Comparison of ENCODE assay signal across 15 cellular contexts in genomic region chr4:101142259-101142658, GRCh38.
"Had no signal": no experiment of that assay in that cellular context is flagged by ENCODE, and none has a peak within 500 bp of the region (broad histone marks: within the 10 kb centered on the region; RNA-seq: fewer than 3 reads in every experiment).

No MANE protein-coding gene starts in this region.

- H3K4me1 ChIP-seq: body of pancreas, colonic mucosa, left ventricle myocardium inferior, uterus had no signal

- H3K4me3 ChIP-seq: body of pancreas, colonic mucosa, left ventricle myocardium inferior, tibial nerve, uterus had no signal

- H3K27me3 ChIP-seq: body of pancreas, colonic mucosa, tibial nerve, uterus had no signal

- H3K27ac ChIP-seq: body of pancreas, colonic mucosa, left ventricle myocardium inferior, tibial nerve, uterus had no signal

- H3K36me3 ChIP-seq: colonic mucosa, left ventricle myocardium inferior, tibial nerve, uterus had no signal

- H3K9me3 ChIP-seq: body of pancreas, colonic mucosa, left ventricle myocardium inferior, tibial nerve, uterus had no signal

- DNase-seq: activated B cell treated with CpG ODN at 0.5 μM for 24 hours; activated CD4-positive, alpha-beta T cell treated with anti-CD3 and anti-CD28 coated beads for 48 hours; activated CD8-positive, alpha-beta T cell treated with anti-CD3 and anti-CD28 coated beads for 36 hours; activated effector memory CD4-positive, alpha-beta T cell treated with Interleukin-2 at 50 U/mL for 16 hours; activated T-cell treated with anti-CD3 and anti-CD28 coated beads, Interleukin-2, amount 50 U/mL, for 4 hours; amniotic stem cell; body of pancreas; caudate nucleus; colonic mucosa; left ventricle myocardium inferior; naive thymus-derived CD4-positive, alpha-beta T cell; stimulated activated CD4-positive, alpha-beta T cell treated with anti-CD3 and anti-CD28 coated beads, Interleukin-1b, Interleukin-23, amount 100 ng/mL, for 48 hours; uterus had no signal

- ATAC-seq: activated CD8-positive, alpha-beta T cell treated with anti-CD3 and anti-CD28 coated beads for 36 hours; activated naive CD4-positive, alpha-beta T cell treated with anti-CD3 and anti-CD28 coated beads, Interleukin-2, amount 50 U/mL, for 72 hours; activated T-cell treated with anti-CD3 and anti-CD28 coated beads, Interleukin-2, amount 50 U/mL, for 4 hours; body of pancreas; naive thymus-derived CD4-positive, alpha-beta T cell had no signal
